In genomic region chr13:75870397-75870801, GRCh38 we compare ENCODE assay signal across 8 cellular contexts.
DNase-seq lines count a peak whose midpoint lies in the region; ATAC-seq and TF ChIP-seq lines count a peak whose summit lies in the region.

No MANE protein-coding gene starts in this region.

- peaks cover 4% of the 10 kb centered on the region for H3K27me3 Mint-ChIP-seq in CD4-positive, alpha-beta T cell
- no peaks in the 10 kb centered on the region for H3K27me3 Mint-ChIP-seq in MCF 10A (ENCODE audit: insufficient read depth, unreplicated experiment)

- H3K27ac Mint-ChIP-seq in CD4-positive, alpha-beta T cell = peak overlapping the region; percentile 80
- no peak overlapping the region for H3K27ac Mint-ChIP-seq in MCF 10A (ENCODE audit: low read depth, unreplicated experiment)

- peaks cover 17% of the 10 kb centered on the region for H3K4me1 Mint-ChIP-seq in CD4-positive, alpha-beta T cell (ENCODE audit: low read depth)
- H3K4me1 Mint-ChIP-seq in MCF 10A (ENCODE audit: insufficient read depth, unreplicated experiment) = no peaks in the 10 kb centered on the region

- peak overlapping the region; percentile 79 for H3K4me3 Mint-ChIP-seq in CD4-positive, alpha-beta T cell
- H3K4me3 Mint-ChIP-seq in MCF 10A (ENCODE audit: unreplicated experiment) = peak overlapping the region; percentile 77

- peak; percentile 86 for TF ChIP-seq CTCF in CD4-positive, alpha-beta T cell (IDR thresholded peaks at IDR 0.05)
- TF ChIP-seq CTCF in MCF 10A (IDR thresholded peaks at IDR 0.05; ENCODE audit: unreplicated experiment) (peak; percentile 62), thyroid gland (IDR thresholded peaks at IDR 0.05) (peak; percentile 48 to 80 (median 70))

- intact Hi-C loops in CD4-positive, alpha-beta T cell (cut with DNase I, micrococcal nuclease) = loop anchor here (1.0 to 10.0 kb wide), 5 partner anchors 174 to 1114 kb away; no protein-coding TSS in a partner anchor
- intact Hi-C loops in MCF 10A (cut with micrococcal nuclease) (loop anchor here (1.0 to 10.0 kb wide), 6 partner anchors 108 to 1110 kb away; no protein-coding TSS in a partner anchor), thyroid gland (cut with DNase I) (loop anchor here (5.0 to 10.0 kb wide), 3 partner anchors 176 to 1034 kb away; no protein-coding TSS in a partner anchor)

- H3K27ac ChIP-seq in CD4-positive, alpha-beta T cell (ENCODE audit: low read depth, low read length) = peak overlapping the region; percentile 34
- H3K27ac ChIP-seq in thyroid gland = peak overlapping the region; percentile 5 to 81 (median 46)

- H3K4me3 ChIP-seq in thyroid gland (replicated peaks in 1 of 3) = peak overlapping the region in 2 of 3 donors; percentile 23 to 25

- H3K36me3 Mint-ChIP-seq in CD4-positive, alpha-beta T cell (ENCODE audit: low read depth) = no peaks in the 10 kb centered on the region
- H3K36me3 Mint-ChIP-seq in MCF 10A (ENCODE audit: insufficient read depth, unreplicated experiment) = peaks cover 4% of the 10 kb centered on the region

- no peak for TF ChIP-seq POLR2A in thyroid gland (IDR thresholded peaks at IDR 0.05)

- ATAC-seq in CD4-positive, alpha-beta T cell (ENCODE audit: poor library complexity) = peak; percentile 64
- ATAC-seq in GM21786 (IDR thresholded peaks at IDR 0.05; ENCODE audit: unreplicated experiment) (peak; percentile 35), left lobe of liver (peak; percentile 78), GM21737 (IDR thresholded peaks at IDR 0.05; ENCODE audit: unreplicated experiment) (no peak)

- BruUV-seq in MCF 10A (replicated peaks; lab: Mats Ljungman, UMichigan) = no TSS peak

- WGBS in thyroid gland, 2 donors = 5 to 13% methylated on average over 13 of the region's 13 CpGs

- DNase-seq in CD4-positive, alpha-beta T cell = peak in 3 of 10 experiments; percentile 2 to 39 (median 3)
- peak; percentile 3 for DNase-seq in RPMI8226
- peak; percentile 30 for DNase-seq in MCF 10A (ENCODE audit: unreplicated experiment)
- no peak for DNase-seq in left lobe of liver (ENCODE audit: low spot score)
- DNase-seq in thyroid gland = peak; percentile 17 to 27
- no peak for DNase-seq in putamen (ENCODE audit: low spot score)

- POLR2A ChIA-PET in CD4-positive, alpha-beta T cell (lab: Charles Lee) = interaction anchor here (0.6 to 3.8 kb wide), 5 partner anchors 67 to 1905 kb away, joined by 3 to 21 read pairs (median 3); no protein-coding TSS in a partner anchor
- POLR2A ChIA-PET in MCF 10A (lab: Yijun Ruan, JAX) = interaction anchor here (0.7 to 1.5 kb wide), 7 partner anchors 110 to 1015 kb away, joined by 3 to 4 read pairs (median 3); partner anchors contain the start of gene KCTD12

- H3K9me3 ChIP-seq in CD4-positive, alpha-beta T cell (ENCODE audit: control insufficient read depth, low read length) = no peaks in the 10 kb centered on the region
- no peaks in the 10 kb centered on the region for H3K9me3 ChIP-seq in thyroid gland

- peaks cover 0 to 6% of the 10 kb centered on the region in 2 donors for H3K4me1 ChIP-seq in thyroid gland

- H3K36me3 ChIP-seq in thyroid gland = no peaks in the 10 kb centered on the region

- CTCF ChIA-PET in CD4-positive, alpha-beta T cell (lab: Charles Lee) = interaction anchor here (0.6 to 2.1 kb wide), 7 partner anchors 10 to 1033 kb away, joined by 3 to 11 read pairs (median 3); no protein-coding TSS in a partner anchor
- CTCF ChIA-PET in MCF 10A (lab: Yijun Ruan, JAX) = interaction anchor here (0.6 to 5.0 kb wide), 71 partner anchors 9 to 1172 kb away, joined by 3 to 74 read pairs (median 4); partner anchors contain the start of gene KCTD12

- no peaks in the 10 kb centered on the region for H3K9me3 Mint-ChIP-seq in CD4-positive, alpha-beta T cell
- no peaks in the 10 kb centered on the region for H3K9me3 Mint-ChIP-seq in MCF 10A (ENCODE audit: unreplicated experiment)

- peaks cover 4% of the 10 kb centered on the region for H3K27me3 ChIP-seq in CD4-positive, alpha-beta T cell (ENCODE audit: control insufficient read depth, insufficient read depth, low read length)
- no peaks in the 10 kb centered on the region for H3K27me3 ChIP-seq in thyroid gland

Comparison
In these comparisons a context has a peak if more than half of its experiments do, and no peak if none do; other contexts are left out.
1. DNase-seq: peak in RPMI8226 (single experiment), MCF 10A (single experiment) and thyroid gland (2 of 2); none in left lobe of liver (single experiment) and putamen (single experiment).
2. Peak in every context shown above with its lines, with median percentiles within 50 percentile points of each other: CTCF ChIP-seq.